7 cellular contexts compared by ENCODE assay signal in genomic region chrX:103685396-103685795, GRCh38. TPM values are rescaled to one million over a fixed set of nuclear protein-coding genes. Genes with fewer than 3 reads are reported as not detected.
DNase-seq lines count a peak whose midpoint lies in the region; ATAC-seq, FAIRE-seq and TF ChIP-seq lines count a peak whose summit lies in the region.

No MANE protein-coding gene starts in this region.

- intact Hi-C loops in dorsolateral prefrontal cortex (cut with DNase I) = loop anchor here (5.0 to 10.0 kb wide), 4 partner anchors 51 to 153 kb away; partner anchors contain the start of genes TCEAL1 (in 1 of the 2) and TCEAL4 (in 1 of the 2)
- intact Hi-C loops in ovary (cut with DNase I) = loop anchor here (5.0 to 10.0 kb wide), 4 partner anchors 51 to 153 kb away; partner anchors contain the start of gene TCEAL1 (in 1 of the 4)

- no peaks in the 10 kb centered on the region for H3K36me3 ChIP-seq in ovary

- H3K4me1 ChIP-seq in ovary (ENCODE audit: insufficient read depth) = no peaks in the 10 kb centered on the region

- ATAC-seq in HG02642 (IDR thresholded peaks at IDR 0.05; ENCODE audit: poor library complexity, unreplicated experiment) = no peak

- no peak for TF ChIP-seq EP300 in ovary (IDR thresholded peaks at IDR 0.05)

- no peaks in the 10 kb centered on the region for H3K27me3 Mint-ChIP-seq in osteocyte (ENCODE audit: unreplicated experiment)

- H3K4me3 ChIP-seq in GM08714 (ENCODE audit: low read length) (peak overlapping the region; percentile 88; the same call in 1 of the 2 replicates), NB4 (ENCODE audit: low read depth, low read length) (peak overlapping the region; percentile 95), dorsolateral prefrontal cortex (peak overlapping the region in 58 of 59 donors; percentile 33 to 81 (median 68)), ovary (peak overlapping the region; percentile 56)

- DNase-seq in NB4 (ENCODE audit: low read depth) = peak; percentile 19
- no peak for DNase-seq in dorsolateral prefrontal cortex
- DNase-seq in ovary = no peak
- no peak for DNase-seq in HTR-8/SVneo (ENCODE audit: insufficient read length, low spot score)
- DNase-seq in osteocyte (ENCODE audit: extremely low spot score, unreplicated experiment) = no peak

- H3K4me3 Mint-ChIP-seq in osteocyte (ENCODE audit: unreplicated experiment) = no peak overlapping the region

- peaks cover 16% of the 10 kb centered on the region for H3K36me3 Mint-ChIP-seq in osteocyte (ENCODE audit: unreplicated experiment)

- no peaks in the 10 kb centered on the region for H3K9me3 ChIP-seq in ovary

- peaks cover 0 to 47% (median 6%) of the 10 kb centered on the region in 45 donors for H3K27me3 ChIP-seq in dorsolateral prefrontal cortex
- no peaks in the 10 kb centered on the region for H3K27me3 ChIP-seq in ovary

- no peak for TF ChIP-seq CTCF in NB4 (IDR thresholded peaks at IDR 0.05; ENCODE audit: low read depth, low read length)
- TF ChIP-seq CTCF in dorsolateral prefrontal cortex (IDR thresholded peaks at IDR 0.05 in 54 of 56, conservative IDR thresholded peaks at IDR 0.05 in 2 of 56; ENCODE audit: low read depth in 1 of 56, partially characterized antibody in 56 of 56) = no peak
- no peak for TF ChIP-seq CTCF in ovary (IDR thresholded peaks at IDR 0.05)
- no peak for TF ChIP-seq CTCF in osteocyte (IDR thresholded peaks at IDR 0.05)

- H3K27ac Mint-ChIP-seq in osteocyte (ENCODE audit: unreplicated experiment) = no peak overlapping the region

- WGBS in ovary, 3 donors = 33 to 39% (median 34%) methylated on average over 5 of the region's 5 CpGs

- no peaks in the 10 kb centered on the region for H3K9me3 Mint-ChIP-seq in osteocyte (ENCODE audit: unreplicated experiment)

- H3K27ac ChIP-seq in dorsolateral prefrontal cortex (peak overlapping the region in 34 of 59 donors; percentile 11 to 100 (median 99)), ovary (no peak overlapping the region)

- peaks cover 13% of the 10 kb centered on the region for H3K4me1 Mint-ChIP-seq in osteocyte (ENCODE audit: unreplicated experiment)

- TF ChIP-seq POLR2A in NB4 (IDR thresholded peaks at IDR 0.05; ENCODE audit: extremely low read depth, insufficient read length) = no peak
- TF ChIP-seq POLR2A in ovary (IDR thresholded peaks at IDR 0.05) = no peak

- FAIRE-seq in HTR-8/SVneo (lab: Jason Lieb, UNC) = no peak

RNA-seq across cellular contexts. Expression of gene MORF4L2, which starts 1.1 kb away (rescaled TPM):
- total RNA-seq in dorsolateral prefrontal cortex = 100 to 1,000 TPM; 141 to 473 (median 331) TPM
- total RNA-seq in ovary = 100 to 1,000 TPM; 457 to 960 (median 603) TPM
- 100 to 1,000 TPM; 730 to 773 TPM for polyA plus RNA-seq in ovary
- 417 and 433 TPM in 2 replicates for total RNA-seq in osteocyte

RNA-seq across cellular contexts. Expression of gene TMEM31, which starts 25.3 kb away (rescaled TPM):
- total RNA-seq in dorsolateral prefrontal cortex (1 to 10 TPM in 27 of 120 experiments, under 1 TPM in 31, not detected in 62; 0.57 to 2.3 (median 0.98) TPM), ovary (1 to 10 TPM in 2 of 7 donors, under 1 TPM in 4, not detected in 1; 0.35 to 1.1 (median 0.60) TPM), osteocyte (not detected in 2 replicates)
- under 1 TPM; 0.58 to 0.85 TPM for polyA plus RNA-seq in ovary

RNA-seq across cellular contexts. Expression of gene TCEAL1, which starts 56.6 kb away (rescaled TPM):
- total RNA-seq in dorsolateral prefrontal cortex = 10 to 100 TPM; 27.6 to 72.2 (median 53.4) TPM
- total RNA-seq in ovary = 100 to 1,000 TPM; 112 to 525 (median 234) TPM
- polyA plus RNA-seq in ovary = 100 to 1,000 TPM; 156 to 304 TPM
- total RNA-seq in osteocyte = 29.3 and 29.8 TPM in 2 replicates

Comparison
In these comparisons a context has a peak if more than half of its experiments do, and no peak if none do; other contexts are left out.
1. H3K27ac ChIP-seq: peak in dorsolateral prefrontal cortex (34 of 59); none in ovary (0 of 2).
2. Peak in every context shown above with its lines, with median percentiles within 50 percentile points of each other: H3K4me3 ChIP-seq.